8 cellular contexts compared by ENCODE assay signal in the genomic region with DNA sequence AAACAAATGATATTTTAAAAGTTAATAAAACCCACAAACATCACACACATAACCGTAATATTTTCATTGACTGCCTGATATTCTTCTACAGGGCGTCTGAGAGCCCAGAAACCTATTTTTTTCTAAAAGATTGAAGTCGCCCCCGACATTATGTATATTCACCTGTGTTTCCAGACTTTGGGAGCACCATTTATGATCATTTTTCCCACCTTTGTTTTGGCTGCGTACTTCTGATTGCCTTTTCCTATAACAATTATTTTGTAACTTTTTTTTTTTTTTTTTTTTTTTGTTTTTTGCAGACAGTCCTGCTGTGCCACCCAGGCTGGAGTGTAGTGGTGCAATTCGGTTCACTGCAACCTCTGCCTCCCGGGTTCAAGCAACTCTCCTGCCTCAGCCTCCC. TPM values are rescaled to one million over a fixed set of nuclear protein-coding genes. Genes with fewer than 3 reads are reported as not detected.
DNase-seq lines count a peak whose midpoint lies in the region; ATAC-seq, FAIRE-seq and TF ChIP-seq lines count a peak whose summit lies in the region.

No MANE protein-coding gene starts in this region.

- peaks cover 39% of the 10 kb centered on the region for H4K20me1 ChIP-seq in BLaER1

- peaks cover 34% of the 10 kb centered on the region for H3K4me1 ChIP-seq in BLaER1

- peak overlapping the region; percentile 91 for H3K9ac ChIP-seq in BLaER1

- H3K27me3 ChIP-seq in BLaER1 = no peaks in the 10 kb centered on the region

- H3K27ac ChIP-seq in BLaER1 (peak overlapping the region; percentile 94), KOPT-K1 (ENCODE audit: low read depth, low read length, poor library complexity, severe bottlenecking) (peak overlapping the region; percentile 76)

- H3K36me3 ChIP-seq in BLaER1 = peaks cover 19% of the 10 kb centered on the region; the same call in 1 of the 2 replicates
- H3K36me3 ChIP-seq in KOPT-K1 (ENCODE audit: insufficient read depth, low read length) = peaks cover 14% of the 10 kb centered on the region; the same call in 1 of the 2 replicates

- no peak for TF ChIP-seq CTCF in nephron progenitor cell (IDR thresholded peaks at IDR 0.05)

- no peak overlapping the region for H3K4me3 Mint-ChIP-seq in dendritic cell treated with granulocyte-macrophage colony-stimulating factor and Interleukin-4, amounts not matched to agents 40 ng/mL and 50 ng/mL, for 4 days
- H3K4me3 Mint-ChIP-seq in nephron progenitor cell = peak overlapping the region; percentile 89

- H3K27me3 Mint-ChIP-seq in dendritic cell treated with granulocyte-macrophage colony-stimulating factor and Interleukin-4, amounts not matched to agents 40 ng/mL and 50 ng/mL, for 4 days = no peaks in the 10 kb centered on the region
- peaks cover 7% of the 10 kb centered on the region for H3K27me3 Mint-ChIP-seq in nephron progenitor cell (ENCODE audit: low read depth, poor library complexity)

- H3K4me2 ChIP-seq in BLaER1 = peak overlapping the region; percentile 96

- peak overlapping the region; percentile 91 for H3K27ac Mint-ChIP-seq in dendritic cell treated with granulocyte-macrophage colony-stimulating factor and Interleukin-4, amounts not matched to agents 40 ng/mL and 50 ng/mL, for 4 days
- H3K27ac Mint-ChIP-seq in nephron progenitor cell = no peak overlapping the region

- H3K4me1 Mint-ChIP-seq in dendritic cell treated with granulocyte-macrophage colony-stimulating factor and Interleukin-4, amounts not matched to agents 40 ng/mL and 50 ng/mL, for 4 days (ENCODE audit: low read depth) = peaks cover 30% of the 10 kb centered on the region
- H3K4me1 Mint-ChIP-seq in nephron progenitor cell = peaks cover 30% of the 10 kb centered on the region

- H3K9me3 ChIP-seq in BLaER1 (no peaks in the 10 kb centered on the region), KOPT-K1 (ENCODE audit: insufficient read depth, low read length, poor library complexity, severe bottlenecking) (no peaks in the 10 kb centered on the region)

- no peaks in the 10 kb centered on the region for H3K9me3 Mint-ChIP-seq in dendritic cell treated with granulocyte-macrophage colony-stimulating factor and Interleukin-4, amounts not matched to agents 40 ng/mL and 50 ng/mL, for 4 days
- H3K9me3 Mint-ChIP-seq in nephron progenitor cell = no peaks in the 10 kb centered on the region

- no peak for ATAC-seq in GM19351 (IDR thresholded peaks at IDR 0.05; ENCODE audit: unreplicated experiment)
- ATAC-seq in GM18867 (IDR thresholded peaks at IDR 0.05; ENCODE audit: unreplicated experiment) = no peak

- no peak for DNase-seq in nephron progenitor cell
- DNase-seq in frontal cortex (ENCODE audit: low spot score in 2 of 2) = no peak
- no peak for DNase-seq in hypothalamus (lab: John Stamatoyannopoulos, UW)

- peak overlapping the region; percentile 80 for H3K4me3 ChIP-seq in BLaER1

- intact Hi-C loops in dendritic cell treated with granulocyte-macrophage colony-stimulating factor and Interleukin-4, amounts not matched to agents 40 ng/mL and 50 ng/mL, for 4 days (cut with micrococcal nuclease) = loop anchor here (5.0 kb wide), 2 partner anchors 120 to 190 kb away; a partner anchor contains a TSS

- peaks cover 18% of the 10 kb centered on the region for H3K36me3 Mint-ChIP-seq in dendritic cell treated with granulocyte-macrophage colony-stimulating factor and Interleukin-4, amounts not matched to agents 40 ng/mL and 50 ng/mL, for 4 days (ENCODE audit: low read depth)
- H3K36me3 Mint-ChIP-seq in nephron progenitor cell (ENCODE audit: low read depth) = peaks cover 10% of the 10 kb centered on the region

- FAIRE-seq in frontal cortex (lab: Jason Lieb, UNC) = no peak

RNA-seq across cellular contexts. Expression of a gene that starts 0.8 kb away (rescaled TPM):
- 49.7 TPM for total RNA-seq in frontal cortex

RNA-seq across cellular contexts. Expression of a gene that starts 36.1 kb away (rescaled TPM):
- total RNA-seq in frontal cortex = not detected
